ENCODE assay signal across 9 cellular contexts in the genomic region with DNA sequence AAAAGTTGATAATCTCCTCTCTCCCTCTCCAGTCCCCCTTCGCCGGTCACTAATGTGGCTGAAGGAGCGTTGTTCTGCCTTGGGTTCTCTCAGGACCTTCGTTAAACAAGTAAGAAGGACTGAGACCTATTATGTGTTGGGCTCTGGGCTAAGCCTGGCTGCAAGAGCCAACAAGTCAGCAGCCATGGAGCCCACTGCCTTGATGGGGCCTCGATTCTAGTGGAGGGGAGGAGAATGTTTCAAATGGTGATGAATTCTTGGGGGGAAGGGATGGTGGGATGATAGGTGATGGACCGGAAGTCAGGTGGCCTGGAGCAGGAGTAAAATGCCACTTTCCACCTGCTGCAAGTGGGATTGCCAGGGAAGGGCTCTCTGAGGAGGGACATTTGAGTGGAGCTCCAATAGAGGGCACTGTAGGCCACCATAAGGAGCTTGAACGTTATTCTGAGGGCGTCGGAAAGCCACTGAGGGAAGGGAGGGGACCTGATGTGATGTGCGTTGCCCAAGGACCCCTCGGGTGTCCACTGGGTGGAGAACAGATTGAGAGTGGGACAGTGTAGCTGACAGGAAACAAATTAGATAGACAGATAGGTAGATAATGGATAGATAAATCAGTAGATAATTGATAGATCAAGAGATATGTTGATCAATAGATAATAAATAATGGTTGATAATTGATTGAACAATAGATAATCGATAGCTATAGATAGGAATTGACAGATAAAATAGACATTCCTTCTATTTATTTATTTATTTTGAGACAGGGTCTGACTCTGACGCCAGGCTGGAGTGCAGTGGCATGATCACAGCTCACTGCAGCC. TPM values are rescaled to one million over a fixed set of nuclear protein-coding genes. Genes with fewer than 3 reads are reported as not detected.
A peak's percentile ranks its signal among the peaks of the same experiment; 100 is the strongest.
DNase-seq lines count a peak whose midpoint lies in the region; ATAC-seq and TF ChIP-seq lines count a peak whose summit lies in the region.
"Had no signal": no experiment of that assay in that cellular context is flagged by ENCODE, and none has a peak within 500 bp of the region (broad histone marks: within the 10 kb centered on the region; RNA-seq: fewer than 3 reads in every experiment).

No MANE protein-coding gene starts in this region.

- TF ChIP-seq CTCF in GM12874 (IDR thresholded peaks at IDR 0.05; ENCODE audit: insufficient read depth, low read depth, low read length) (peak; percentile 67), sigmoid colon (IDR thresholded peaks at IDR 0.05) (peak; percentile 22 to 62 (median 47))

- WGBS in sigmoid colon, 2 donors, result 30 to 35% methylated on average over 13 of the region's 13 CpGs

- H3K9me3 ChIP-seq in sigmoid colon, result no peaks in the 10 kb centered on the region
- H3K9me3 ChIP-seq in effector memory CD4-positive, alpha-beta T cell (ENCODE audit: control insufficient read depth, low read length), result no peaks in the 10 kb centered on the region

- H3K4me3 ChIP-seq in sigmoid colon, result no peak overlapping the region
- H3K4me3 ChIP-seq in effector memory CD4-positive, alpha-beta T cell (ENCODE audit: insufficient read depth, low read depth, low read length, poor library complexity, severe bottlenecking), result no peak overlapping the region

- ATAC-seq in GM21737 (IDR thresholded peaks at IDR 0.05; ENCODE audit: unreplicated experiment), result no peak

- H3K36me3 ChIP-seq in sigmoid colon, result no peaks in the 10 kb centered on the region
- H3K36me3 ChIP-seq in effector memory CD4-positive, alpha-beta T cell (ENCODE audit: control insufficient read depth, insufficient read depth, low read length), result no peaks in the 10 kb centered on the region

- H3K27me3 ChIP-seq in sigmoid colon, result no peaks in the 10 kb centered on the region
- H3K27me3 ChIP-seq in effector memory CD4-positive, alpha-beta T cell (replicated peaks; ENCODE audit: control insufficient read depth, insufficient read depth, low read length, poor library complexity, severe bottlenecking), result no peaks in the 10 kb centered on the region

- H3K27ac ChIP-seq in sigmoid colon, result no peak overlapping the region
- no peak overlapping the region for H3K27ac ChIP-seq in effector memory CD4-positive, alpha-beta T cell (ENCODE audit: insufficient read depth, low read length, poor library complexity, severe bottlenecking)
- H3K27ac ChIP-seq: epithelial cell of prostate had no signal

- no peak for TF ChIP-seq EP300 in sigmoid colon (IDR thresholded peaks at IDR 0.05)

- peaks cover 0 to 8% (median 7%) of the 10 kb centered on the region in 4 donors for H3K4me1 ChIP-seq in sigmoid colon
- no peaks in the 10 kb centered on the region for H3K4me1 ChIP-seq in effector memory CD4-positive, alpha-beta T cell (ENCODE audit: control insufficient read depth, insufficient read depth, low read length, poor library complexity, severe bottlenecking)

- intact Hi-C loops in head of caudate nucleus (cut with DNase I) (loop anchor here (5.0 to 10.0 kb wide), 2 partner anchors 120 to 153 kb away; no protein-coding TSS in a partner anchor), sigmoid colon (cut with DNase I) (loop anchor here (1.0 to 5.0 kb wide), 3 partner anchors 61 to 240 kb away; no protein-coding TSS in a partner anchor)

- TF ChIP-seq POLR2A in sigmoid colon (IDR thresholded peaks at IDR 0.05), result no peak

- DNase-seq in AG20443 (ENCODE audit: low spot score) (peak; percentile 52), NCI-H2227 (lab: John Stamatoyannopoulos, UW; ENCODE audit: unreplicated experiment) (peak; percentile 75), head of caudate nucleus (peak in 23 of 42 donors; percentile 31 to 71 (median 49)), sigmoid colon (peak; percentile 73)
- DNase-seq in activated CD4-positive, alpha-beta T cell treated with anti-CD3 and anti-CD28 coated beads, Interleukin-2, amount 50 U/mL, for 48 hours, result peak; percentile 30 to 56
- no peak for DNase-seq in effector memory CD4-positive, alpha-beta T cell

RNA-seq across cellular contexts. Expression of a gene that starts 18.3 kb away (rescaled TPM):
- total RNA-seq in sigmoid colon, result 10 to 100 TPM; 20.2 to 32.6 (median 21.9) TPM
- polyA plus RNA-seq in sigmoid colon, result 1 to 10 TPM in 2 of 3 donors, under 1 TPM in 1; 0.23 to 2.4 (median 2.1) TPM

Comparison
In these comparisons a context has a peak if more than half of its experiments do, and no peak if none do; other contexts are left out.
1. DNase-seq: peak in AG20443 (single experiment), NCI-H2227 (single experiment), activated CD4-positive, alpha-beta T cell treated with anti-CD3 and anti-CD28 coated beads, Interleukin-2, amount 50 U/mL, for 48 hours (2 of 2), head of caudate nucleus (23 of 42) and sigmoid colon (single experiment); none in effector memory CD4-positive, alpha-beta T cell (0 of 3).